ENCODE assay signal across 7 cellular contexts in genomic region chr16:71358464-71359031, GRCh38. TPM values are rescaled to one million over a fixed set of nuclear protein-coding genes. Genes with fewer than 3 reads are reported as not detected.
DNase-seq lines count a peak whose midpoint lies in the region; ATAC-seq and TF ChIP-seq lines count a peak whose summit lies in the region.

TSS of gene CALB2 (plus strand) at chr16:71358723. CDS start at chr16:71358793, 70 bp downstream.

- TF ChIP-seq RAD21 in liver (IDR thresholded peaks at IDR 0.05), result peak; percentile 64 to 74

- no peaks in the 10 kb centered on the region for H3K36me3 ChIP-seq in liver (ENCODE audit: control insufficient read depth in 4 of 4, insufficient read depth in 3 of 4, low read depth in 1 of 4, low read length in 3 of 4)

- H3K27ac Mint-ChIP-seq in HFFc6, result peak within 1 kb of the TSS; percentile 1; the same call in 1 of the 2 replicates
- no peak within 1 kb of the TSS for H3K27ac Mint-ChIP-seq in activated CD4-positive, alpha-beta T cell treated with anti-CD3 and anti-CD28 coated beads for 36 hours

- DNase-seq in HFFc6 (peak; percentile 17), NCI-H1105 treated with DMSO at 0.1 percent for 48 hours (lab: John Stamatoyannopoulos, UW) (peak; percentile 39), choroid plexus epithelial cell (ENCODE audit: low read depth) (peak; percentile 52)
- peak; percentile 82 for DNase-seq in activated CD4-positive, alpha-beta T cell treated with anti-CD3 and anti-CD28 coated beads for 36 hours
- DNase-seq in stimulated activated CD4-positive, alpha-beta T cell treated with anti-CD3 and anti-CD28 coated beads, Interleukin-4, amount 100 ng/mL, for 4 hours, result peak; percentile 36 to 72

- peaks cover 18% of the 10 kb centered on the region for H3K27me3 Mint-ChIP-seq in HFFc6 (ENCODE audit: insufficient read depth)
- H3K27me3 Mint-ChIP-seq in activated CD4-positive, alpha-beta T cell treated with anti-CD3 and anti-CD28 coated beads for 36 hours, result peaks cover 8% of the 10 kb centered on the region

- no peak within 1 kb of the TSS for H3K27ac ChIP-seq in liver (ENCODE audit: low read depth in 1 of 2, low read length in 2 of 2)

- 2% methylated on average over 55 of the region's 55 CpGs for WGBS in liver

- H3K9me3 Mint-ChIP-seq in HFFc6, result no peaks in the 10 kb centered on the region
- H3K9me3 Mint-ChIP-seq in activated CD4-positive, alpha-beta T cell treated with anti-CD3 and anti-CD28 coated beads for 36 hours (ENCODE audit: low read depth), result no peaks in the 10 kb centered on the region

- TF ChIP-seq CTCF in GM12875 (IDR thresholded peaks at IDR 0.05; ENCODE audit: borderline replicate concordance, insufficient read depth, low read depth, low read length) (peak; percentile 91), HFFc6 (IDR thresholded peaks at IDR 0.05) (peak; percentile 99), choroid plexus epithelial cell (conservative IDR thresholded peaks at IDR 0.05; ENCODE audit: low read depth, low read length) (peak; percentile 64), liver (IDR thresholded peaks at IDR 0.05; ENCODE audit: low read depth, low read length, missing input control) (peak; percentile 90)

- H3K4me3 ChIP-seq in GM12875 (ENCODE audit: low read depth, low read length) (no peak within 1 kb of the TSS), choroid plexus epithelial cell (ENCODE audit: low read depth, low read length) (peak within 1 kb of the TSS; percentile 37), liver (ENCODE audit: low read depth in 1 of 3, low read length in 3 of 3) (peak within 1 kb of the TSS in 1 of 3 donors; percentile 36)

- peaks cover 0 to 6% (median 2%) of the 10 kb centered on the region in 4 donors for H3K27me3 ChIP-seq in liver (ENCODE audit: control insufficient read depth in 4 of 4, insufficient read depth in 4 of 4, low read length in 3 of 4)

- no peaks in the 10 kb centered on the region for H3K9me3 ChIP-seq in liver (ENCODE audit: control insufficient read depth in 4 of 4, low read length in 3 of 4)

- intact Hi-C loops in activated CD4-positive, alpha-beta T cell treated with anti-CD3 and anti-CD28 coated beads for 36 hours (cut with DNase I, micrococcal nuclease), result loop anchor here in 1 of 2 experiments (10.0 kb wide), 1 partner anchor 144 kb away; no protein-coding TSS in a partner anchor

- peak within 1 kb of the TSS; percentile 68 for H3K4me3 Mint-ChIP-seq in HFFc6
- H3K4me3 Mint-ChIP-seq in activated CD4-positive, alpha-beta T cell treated with anti-CD3 and anti-CD28 coated beads for 36 hours, result no peak within 1 kb of the TSS

- no peak within 1 kb of the TSS for H3K9ac ChIP-seq in liver (ENCODE audit: low read depth in 1 of 2, low read length in 2 of 2)

- peaks cover 22% of the 10 kb centered on the region for H3K4me1 Mint-ChIP-seq in HFFc6 (ENCODE audit: low read depth)
- no peaks in the 10 kb centered on the region for H3K4me1 Mint-ChIP-seq in activated CD4-positive, alpha-beta T cell treated with anti-CD3 and anti-CD28 coated beads for 36 hours

- ATAC-seq in activated CD4-positive, alpha-beta T cell treated with anti-CD3 and anti-CD28 coated beads for 36 hours, result peak; percentile 98

- no peaks in the 10 kb centered on the region for H3K36me3 Mint-ChIP-seq in HFFc6 (ENCODE audit: low read depth)
- H3K36me3 Mint-ChIP-seq in activated CD4-positive, alpha-beta T cell treated with anti-CD3 and anti-CD28 coated beads for 36 hours (ENCODE audit: low read depth), result no peaks in the 10 kb centered on the region

- peaks cover 0 to 8% (median 3%) of the 10 kb centered on the region in 4 donors for H3K4me1 ChIP-seq in liver (ENCODE audit: control insufficient read depth in 4 of 4, insufficient read depth in 4 of 4, low read length in 3 of 4)

- POLR2A ChIA-PET in activated CD4-positive, alpha-beta T cell treated with anti-CD3 and anti-CD28 coated beads for 36 hours (lab: Charles Lee), result no interaction called here

- CTCF ChIA-PET in activated CD4-positive, alpha-beta T cell treated with anti-CD3 and anti-CD28 coated beads for 36 hours (lab: Charles Lee), result interaction anchor here (0.7 to 1.4 kb wide), 5 partner anchors 10 to 588 kb away, joined by 3 to 6 read pairs (median 4); no protein-coding TSS in a partner anchor

TF ChIP-seq in liver, 16 proteins besides CTCF, POLR2A, EP300 and RAD21:
- no peak for TF ChIP-seq ZBTB33 (IDR thresholded peaks at IDR 0.05)
- TF ChIP-seq NR2F2 (IDR thresholded peaks at IDR 0.05), result no peak
- TF ChIP-seq EGR1 (IDR thresholded peaks at IDR 0.05; ENCODE audit: low read depth in 2 of 2), result peak in 1 of 2 donors; percentile 25
- no peak for TF ChIP-seq HNF4A (conservative IDR thresholded peaks at IDR 0.05)
- TF ChIP-seq REST (IDR thresholded peaks at IDR 0.05), result no peak
- no peak for TF ChIP-seq JUND (IDR thresholded peaks at IDR 0.05)
- TF ChIP-seq GABPA (IDR thresholded peaks at IDR 0.05 in 1 of 2, conservative IDR thresholded peaks at IDR 0.05 in 1 of 2), result no peak
- TF ChIP-seq FOXA1 (IDR thresholded peaks at IDR 0.05), result no peak
- no peak for TF ChIP-seq TAF1 (conservative IDR thresholded peaks at IDR 0.05)
TF ChIP-seq in liver: peak in this region for 1.

RNA-seq across cellular contexts. Expression of gene CALB2, which starts in this region (rescaled TPM):
- 1 to 10 TPM in 1 of 6 experiments, under 1 TPM in 2, not detected in 3; 0.14 to 1.1 (median 0.70) TPM for total RNA-seq in HFFc6 (2021; fragmentation: NEBNext Ultra II Directional; extraction: Animal tissue kit (Norgen Biotek cat#: 25700))
- not detected for total RNA-seq in activated CD4-positive, alpha-beta T cell treated with anti-CD3 and anti-CD28 coated beads for 36 hours
- not detected for total RNA-seq in liver
- not detected for polyA plus RNA-seq in liver

Comparison
In these comparisons a context has a peak if more than half of its experiments do, and no peak if none do; other contexts are left out.
1. Peak in DNase-seq and ATAC-seq in activated CD4-positive, alpha-beta T cell treated with anti-CD3 and anti-CD28 coated beads for 36 hours; RNA of the gene not detected or under 1 TPM.
2. DNase-seq: peak in every context shown above with its lines; median percentile 82 in activated CD4-positive, alpha-beta T cell treated with anti-CD3 and anti-CD28 coated beads for 36 hours; 54 in stimulated activated CD4-positive, alpha-beta T cell treated with anti-CD3 and anti-CD28 coated beads, Interleukin-4, amount 100 ng/mL, for 4 hours; 52 in choroid plexus epithelial cell; 39 in NCI-H1105 treated with DMSO at 0.1 percent for 48 hours; 17 in HFFc6.